In genomic region chr11:120945042-120945441, GRCh38 we compare ENCODE assay signal across 13 cellular contexts.
DNase-seq lines count a peak whose midpoint lies in the region; TF ChIP-seq lines count a peak whose summit lies in the region.
"Had no signal": no experiment of that assay in that cellular context is flagged by ENCODE, and none has a peak within 500 bp of the region (broad histone marks: within the 10 kb centered on the region; RNA-seq: fewer than 3 reads in every experiment).

No MANE protein-coding gene starts in this region.

- no peaks in the 10 kb centered on the region for H3K79me1 ChIP-seq in mesendoderm (ENCODE audit: low read length)

- no CpG with 5 or more reads among the region's 5 CpGs for WGBS in mesendoderm (ENCODE audit: extremely low coverage, insufficient coverage, low lambda C conversion rate)

- H4K8ac ChIP-seq in mesendoderm (ENCODE audit: low read depth, low read length), result no peak overlapping the region

- H3K9me3 Mint-ChIP-seq in HFFc6, result peaks cover 11% of the 10 kb centered on the region

- in situ Hi-C loops in astrocyte of the spinal cord (cut with HindIII; ENCODE audit: low sequenced_read_pairs), result no loop called here

- H3K18ac ChIP-seq in mesendoderm (ENCODE audit: low read length), result no peak overlapping the region

- no peak overlapping the region for H3K56ac ChIP-seq in mesendoderm (ENCODE audit: low read length)

- no peak overlapping the region for H3K4me2 ChIP-seq in mesendoderm (ENCODE audit: low read length)

- H3K4me3 ChIP-seq in GM06990 (replicated peaks; ENCODE audit: low read depth, low read length) (no peak overlapping the region), astrocyte of the spinal cord (ENCODE audit: low read depth, low read length) (no peak overlapping the region), mesendoderm (ENCODE audit: low read length) (no peak overlapping the region), dorsolateral prefrontal cortex (no peak overlapping the region)
- H3K4me3 ChIP-seq: left lung, suprapubic skin had no signal

- H3K4me1 ChIP-seq in mesendoderm (ENCODE audit: control insufficient read depth, low read depth, low read length), result no peaks in the 10 kb centered on the region
- H3K4me1 ChIP-seq: left lung, suprapubic skin had no signal

- H3K36me3 ChIP-seq in GM06990 (ENCODE audit: control insufficient read depth, insufficient read depth, low read length), result no peaks in the 10 kb centered on the region
- H3K36me3 ChIP-seq in mesendoderm (ENCODE audit: control insufficient read depth, insufficient read depth, low read length), result no peaks in the 10 kb centered on the region
- H3K36me3 ChIP-seq: left lung, suprapubic skin had no signal

- no peak overlapping the region for H3K23ac ChIP-seq in mesendoderm (ENCODE audit: low read length)

- H4K5ac ChIP-seq in mesendoderm (ENCODE audit: low read length), result no peak overlapping the region

- H3K79me2 ChIP-seq in mesendoderm (ENCODE audit: control insufficient read depth, insufficient read depth, low read length), result no peaks in the 10 kb centered on the region

- DNase-seq in GM06990 (ENCODE audit: extremely low read depth, insufficient read length) (no peak), HFFc6 (no peak), astrocyte of the spinal cord (ENCODE audit: low read depth, low spot score) (no peak), mesendoderm (peak; percentile 33), HT-29 (ENCODE audit: low spot score) (no peak), dorsolateral prefrontal cortex (no peak)
- DNase-seq in activated T-cell treated with anti-CD3 and anti-CD28 coated beads, Interleukin-2, amount 50 U/mL, for 1 hour, result no peak
- DNase-seq: activated CD4-positive, alpha-beta T cell treated with anti-CD3 and anti-CD28 coated beads for 48 hours; H7; left lung; NCI-H187; SW 1271 had no signal

- no peak overlapping the region for H3K4me3 Mint-ChIP-seq in HFFc6

- no peak overlapping the region for H2BK120ac ChIP-seq in mesendoderm (ENCODE audit: low read depth, low read length)

- TF ChIP-seq CTCF in GM06990 (IDR thresholded peaks at IDR 0.05; ENCODE audit: insufficient read depth, low read length, poor library complexity, severe bottlenecking), result peak; percentile 34
- peak; percentile 43; the same call in 1 of the 2 replicates for TF ChIP-seq CTCF in HFFc6 (IDR thresholded peaks at IDR 0.05)
- peak; percentile 19 for TF ChIP-seq CTCF in astrocyte of the spinal cord (IDR thresholded peaks at IDR 0.05; ENCODE audit: low read depth, low read length)
- TF ChIP-seq CTCF in dorsolateral prefrontal cortex (IDR thresholded peaks at IDR 0.05 in 54 of 56, conservative IDR thresholded peaks at IDR 0.05 in 2 of 56; ENCODE audit: low read depth in 1 of 56, partially characterized antibody in 56 of 56), result peak in 1 of 56 donors; percentile 11

- H2BK15ac ChIP-seq in mesendoderm (replicated peaks; ENCODE audit: low read depth), result no peak overlapping the region

- H3K27ac Mint-ChIP-seq in HFFc6, result no peak overlapping the region

- intact Hi-C loops in dorsolateral prefrontal cortex (cut with DNase I), result no loop called here

- no peak overlapping the region for H3K9ac ChIP-seq in mesendoderm (ENCODE audit: low read length)

- H2AK5ac ChIP-seq in mesendoderm (ENCODE audit: low read length), result no peak overlapping the region

- no peak overlapping the region for H3K4ac ChIP-seq in mesendoderm (ENCODE audit: low read depth, low read length)

- H3K27ac ChIP-seq in mesendoderm (ENCODE audit: low read depth, low read length) (no peak overlapping the region), dorsolateral prefrontal cortex (no peak overlapping the region)
- H3K27ac ChIP-seq: left lung, suprapubic skin had no signal

- no peaks in the 10 kb centered on the region for H3K4me1 Mint-ChIP-seq in HFFc6 (ENCODE audit: low read depth)

- H3K36me3 Mint-ChIP-seq in HFFc6 (ENCODE audit: low read depth), result peaks cover 6% of the 10 kb centered on the region

- H2BK5ac ChIP-seq in mesendoderm (ENCODE audit: low read length), result no peak overlapping the region

- H3K27me3 ChIP-seq in GM06990 (replicated peaks; ENCODE audit: control insufficient read depth, insufficient read depth, low read length), result no peaks in the 10 kb centered on the region; the same call in 1 of the 2 replicates
- H3K27me3 ChIP-seq in mesendoderm (ENCODE audit: insufficient read depth, low read length, poor library complexity), result no peaks in the 10 kb centered on the region
- no peaks in the 10 kb centered on the region for H3K27me3 ChIP-seq in dorsolateral prefrontal cortex

- H3K27me3 Mint-ChIP-seq in HFFc6 (ENCODE audit: insufficient read depth), result peaks cover 24% of the 10 kb centered on the region
